Comparison of ENCODE assay signal across 27 cellular contexts in the genomic region with DNA sequence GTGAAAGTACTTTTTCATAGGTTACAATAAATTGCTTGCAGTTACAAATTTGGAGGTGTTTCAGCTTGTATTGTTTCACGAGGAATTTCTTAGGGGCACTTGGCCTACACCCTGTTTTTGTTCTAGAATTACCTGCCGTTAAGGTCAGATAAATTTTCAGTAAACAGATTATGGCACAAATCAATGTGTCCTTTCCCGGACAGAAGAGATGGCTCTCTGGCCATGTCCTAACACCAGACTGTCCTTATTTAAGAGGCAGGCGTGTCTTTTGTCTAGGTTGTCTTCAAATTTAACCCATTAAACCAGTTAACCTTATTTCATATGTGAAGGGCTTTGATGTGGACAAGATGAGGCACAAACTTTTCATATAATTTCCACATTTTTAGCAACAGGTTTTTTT.
"Had no signal": no experiment of that assay in that cellular context is flagged by ENCODE, and none has a peak within 500 bp of the region (broad histone marks: within the 10 kb centered on the region; RNA-seq: fewer than 3 reads in every experiment).

No MANE protein-coding gene starts in this region.

- H3K4me3 Mint-ChIP-seq: activated CD4-positive, alpha-beta memory T cell treated with anti-CD3 and anti-CD28 coated beads for 36 hours; activated CD4-positive, alpha-beta T cell treated with anti-CD3 and anti-CD28 coated beads, Interleukin-2, amount 10 ng/mL, durations not matched to agents 7 days and 5 days; activated naive CD4-positive, alpha-beta T cell treated with anti-CD3 and anti-CD28 coated beads, Interleukin-2, amount 10 ng/mL, durations not matched to agents 7 days and 5 days; activated naive CD8-positive, alpha-beta T cell treated with anti-CD3 and anti-CD28 coated beads for 36 hours; activated T-helper 1 cell treated with anti-CD3 and anti-CD28 coated beads, Interleukin-12 subunit alpha, Interleukin-12 subunit beta, Interleukin-2, Interleukin-4 antibody, amounts not matched to agents 30 ng/mL and 10 ng/mL and 1 ng/mL, durations not matched to agents 14 hours and 24 hours and 36 hours; T-helper 1 cell treated with Interleukin-12 subunit alpha and Interleukin-12 subunit beta and Interleukin-4 antibody, amounts not matched to agents 30 μg/mL and 1 μg/mL, for 36 hours had no signal

- H3K27me3 ChIP-seq: brain microvascular endothelial cell, cardiac muscle cell, Peyer's patch, SJSA1 had no signal

- H3K27ac ChIP-seq: brain microvascular endothelial cell, cardiac muscle cell, KMS-11, Peyer's patch, SJSA1 had no signal

- H3K27ac Mint-ChIP-seq: activated CD4-positive, alpha-beta memory T cell treated with anti-CD3 and anti-CD28 coated beads for 36 hours; activated CD4-positive, alpha-beta T cell treated with anti-CD3 and anti-CD28 coated beads, Interleukin-2, amount 10 ng/mL, durations not matched to agents 7 days and 5 days; activated naive CD4-positive, alpha-beta T cell treated with anti-CD3 and anti-CD28 coated beads, Interleukin-2, amount 10 ng/mL, durations not matched to agents 7 days and 5 days; activated T-helper 1 cell treated with anti-CD3 and anti-CD28 coated beads, Interleukin-12 subunit alpha, Interleukin-12 subunit beta, Interleukin-2, Interleukin-4 antibody, amounts not matched to agents 30 ng/mL and 10 ng/mL and 1 ng/mL, durations not matched to agents 14 hours and 24 hours and 36 hours; T-helper 1 cell treated with Interleukin-12 subunit alpha and Interleukin-12 subunit beta and Interleukin-4 antibody, amounts not matched to agents 30 μg/mL and 1 μg/mL, for 36 hours had no signal

- H3K27me3 Mint-ChIP-seq: activated CD4-positive, alpha-beta memory T cell treated with anti-CD3 and anti-CD28 coated beads for 36 hours; activated CD4-positive, alpha-beta T cell treated with anti-CD3 and anti-CD28 coated beads, Interleukin-2, amount 10 ng/mL, durations not matched to agents 7 days and 5 days; activated naive CD4-positive, alpha-beta T cell treated with anti-CD3 and anti-CD28 coated beads, Interleukin-2, amount 10 ng/mL, durations not matched to agents 7 days and 5 days; activated naive CD8-positive, alpha-beta T cell treated with anti-CD3 and anti-CD28 coated beads for 36 hours had no signal

- ATAC-seq: SK-N-SH treated with all-trans-retinoic acid at 6 μM for 48 hours had no signal

- H3K9me3 Mint-ChIP-seq: activated CD4-positive, alpha-beta memory T cell treated with anti-CD3 and anti-CD28 coated beads for 36 hours; activated CD4-positive, alpha-beta T cell treated with anti-CD3 and anti-CD28 coated beads, Interleukin-2, amount 10 ng/mL, durations not matched to agents 7 days and 5 days; activated naive CD4-positive, alpha-beta T cell treated with anti-CD3 and anti-CD28 coated beads, Interleukin-2, amount 10 ng/mL, durations not matched to agents 7 days and 5 days; activated naive CD8-positive, alpha-beta T cell treated with anti-CD3 and anti-CD28 coated beads for 36 hours; activated T-helper 1 cell treated with anti-CD3 and anti-CD28 coated beads, Interleukin-12 subunit alpha, Interleukin-12 subunit beta, Interleukin-2, Interleukin-4 antibody, amounts not matched to agents 30 ng/mL and 10 ng/mL and 1 ng/mL, durations not matched to agents 14 hours and 24 hours and 36 hours; T-helper 1 cell treated with Interleukin-12 subunit alpha and Interleukin-12 subunit beta and Interleukin-4 antibody, amounts not matched to agents 30 μg/mL and 1 μg/mL, for 36 hours had no signal

- H3K4me3 ChIP-seq: cardiac muscle cell, Peyer's patch, SJSA1 had no signal

- H3K36me3 ChIP-seq: brain microvascular endothelial cell, cardiac muscle cell, Peyer's patch had no signal

- DNase-seq: activated CD4-positive, alpha-beta memory T cell treated with anti-CD3 and anti-CD28 coated beads for 36 hours; activated CD4-positive, alpha-beta T cell treated with anti-CD3 and anti-CD28 coated beads, Interleukin-2, amount 10 ng/mL, durations not matched to agents 7 days and 5 days; activated CD4-positive, CD25-positive, alpha-beta regulatory T cell; activated CD8-positive, alpha-beta memory T cell treated with anti-CD3 and anti-CD28 coated beads, Interleukin-2, amount 50 U/mL, for 4 hours; activated gamma-delta T cell; activated naive CD4-positive, alpha-beta T cell treated with anti-CD3 and anti-CD28 coated beads, Interleukin-2, amount 10 ng/mL, durations not matched to agents 7 days and 5 days; activated naive CD8-positive, alpha-beta T cell treated with anti-CD3 and anti-CD28 coated beads for 36 hours; brain microvascular endothelial cell; NCI-H1092 treated with DMSO at 0.1 percent for 48 hours; NCI-H1417 treated with DMSO at 0.1 percent for 48 hours; NCI-H1694 treated with DMSO at 0.1 percent for 48 hours; NCI-H2029 treated with DMSO at 0.1 percent for 48 hours; NCI-H345; NCI-H510A; NCI-H526 treated with DMSO at 0.1 percent for 48 hours; NCI-H82; NK-92 treated with Interleukin-12 subunit alpha and Interleukin-12 subunit beta, amount 100 ng/mL, for 24 hours; OCI-M1; Peyer's patch; SHP77; T1000 had no signal

- H3K4me1 ChIP-seq: SJSA1 had no signal

- H3K9me3 ChIP-seq: Peyer's patch, SJSA1 had no signal

- H3K4me1 Mint-ChIP-seq: activated naive CD4-positive, alpha-beta T cell treated with anti-CD3 and anti-CD28 coated beads, Interleukin-2, amount 10 ng/mL, durations not matched to agents 7 days and 5 days had no signal
